Comparison of ENCODE assay signal across 13 cellular contexts in the genomic region with DNA sequence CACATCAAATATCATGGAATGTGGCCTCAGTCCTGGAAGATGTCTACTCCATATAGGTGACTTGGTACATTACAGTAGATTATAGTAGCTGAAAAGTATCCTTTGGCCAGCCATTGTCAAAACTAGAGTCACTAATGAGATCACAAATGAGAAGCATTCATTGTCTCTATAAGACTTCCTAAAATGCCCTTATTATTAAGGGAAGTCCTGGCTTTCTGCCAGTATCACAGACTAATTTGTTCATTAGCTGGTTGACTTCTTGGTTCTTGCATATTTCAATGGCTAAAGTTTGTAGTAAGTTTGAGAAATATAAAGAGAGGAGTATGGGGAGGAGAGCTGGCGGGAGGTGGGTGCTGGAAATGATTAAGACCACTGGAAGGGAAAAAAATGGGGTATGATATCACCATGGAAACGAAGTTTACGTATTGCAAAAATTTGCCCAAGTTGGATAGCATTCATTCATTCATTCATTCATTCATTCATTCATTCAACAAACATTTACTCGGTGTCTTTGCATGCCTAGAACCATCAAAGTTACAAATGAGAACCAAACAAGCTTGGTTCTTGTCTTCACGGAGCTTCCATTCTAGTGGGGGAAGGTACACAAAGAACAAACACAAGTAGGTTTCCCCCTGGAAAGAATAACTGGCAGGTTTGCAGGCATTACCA. TPM values are rescaled to one million over a fixed set of nuclear protein-coding genes. Genes with fewer than 3 reads are reported as not detected.
DNase-seq lines count a peak whose midpoint lies in the region; TF ChIP-seq lines count a peak whose summit lies in the region.
"Had no signal": no experiment of that assay in that cellular context is flagged by ENCODE, and none has a peak within 500 bp of the region (broad histone marks: within the 10 kb centered on the region; RNA-seq: fewer than 3 reads in every experiment).

No MANE protein-coding gene starts in this region.

- no peaks in the 10 kb centered on the region for H3K36me3 Mint-ChIP-seq in osteocyte (ENCODE audit: unreplicated experiment)
- H3K36me3 Mint-ChIP-seq: CD4-positive, CD25-positive, alpha-beta regulatory T cell had no signal

- no peaks in the 10 kb centered on the region for H3K27me3 Mint-ChIP-seq in osteocyte (ENCODE audit: unreplicated experiment)

- H3K27ac Mint-ChIP-seq in osteocyte (ENCODE audit: unreplicated experiment), result no peak overlapping the region
- H3K27ac Mint-ChIP-seq: CD4-positive, CD25-positive, alpha-beta regulatory T cell had no signal

- DNase-seq in NCI-H146 (lab: John Stamatoyannopoulos, UW) (peak; percentile 7), NCI-H146 treated with DMSO at 0.1 percent for 48 hours (lab: John Stamatoyannopoulos, UW; ENCODE audit: unreplicated experiment) (no peak), CD1c-positive myeloid dendritic cell (ENCODE audit: extremely low spot score) (peak; percentile 57), NCI-H69 (lab: John Stamatoyannopoulos, UW) (peak; percentile 2), foreskin melanocyte (peak; percentile 44), osteocyte (ENCODE audit: extremely low spot score, unreplicated experiment) (no peak), HT-29 (ENCODE audit: low spot score) (no peak)
- DNase-seq: 8988T; AML-193; Calu3; CD4-positive, CD25-positive, alpha-beta regulatory T cell; GF-D8 had no signal

- H3K4me3 Mint-ChIP-seq in osteocyte (ENCODE audit: unreplicated experiment), result no peak overlapping the region
- H3K4me3 Mint-ChIP-seq: CD4-positive, CD25-positive, alpha-beta regulatory T cell; IgD-negative memory B cell had no signal

- H3K4me1 Mint-ChIP-seq in osteocyte (ENCODE audit: unreplicated experiment), result no peaks in the 10 kb centered on the region
- H3K4me1 Mint-ChIP-seq: CD4-positive, CD25-positive, alpha-beta regulatory T cell had no signal

- no peaks in the 10 kb centered on the region for H3K9me3 Mint-ChIP-seq in osteocyte (ENCODE audit: unreplicated experiment)
- H3K9me3 Mint-ChIP-seq: CD4-positive, CD25-positive, alpha-beta regulatory T cell; IgD-negative memory B cell had no signal

- TF ChIP-seq CTCF in osteocyte (IDR thresholded peaks at IDR 0.05), result no peak

RNA-seq across cellular contexts. Expression of a gene that starts 11.7 kb away (rescaled TPM):
- 31.3 and 37.3 TPM in 2 replicates for total RNA-seq in osteocyte
- 20.1 and 30.9 TPM in 2 replicates for total RNA-seq in HT-29 (2014; rRNA removed; shearing (Covaris generic))

Comparison
In these comparisons a context has a peak if more than half of its experiments do, and no peak if none do; other contexts are left out.
1. DNase-seq: peak in NCI-H146 (single experiment), CD1c-positive myeloid dendritic cell (single experiment), NCI-H69 (single experiment) and foreskin melanocyte (single experiment); none in NCI-H146 treated with DMSO at 0.1 percent for 48 hours (single experiment), osteocyte (single experiment) and HT-29 (single experiment).